12 cellular contexts compared by ENCODE assay signal in the genomic region with DNA sequence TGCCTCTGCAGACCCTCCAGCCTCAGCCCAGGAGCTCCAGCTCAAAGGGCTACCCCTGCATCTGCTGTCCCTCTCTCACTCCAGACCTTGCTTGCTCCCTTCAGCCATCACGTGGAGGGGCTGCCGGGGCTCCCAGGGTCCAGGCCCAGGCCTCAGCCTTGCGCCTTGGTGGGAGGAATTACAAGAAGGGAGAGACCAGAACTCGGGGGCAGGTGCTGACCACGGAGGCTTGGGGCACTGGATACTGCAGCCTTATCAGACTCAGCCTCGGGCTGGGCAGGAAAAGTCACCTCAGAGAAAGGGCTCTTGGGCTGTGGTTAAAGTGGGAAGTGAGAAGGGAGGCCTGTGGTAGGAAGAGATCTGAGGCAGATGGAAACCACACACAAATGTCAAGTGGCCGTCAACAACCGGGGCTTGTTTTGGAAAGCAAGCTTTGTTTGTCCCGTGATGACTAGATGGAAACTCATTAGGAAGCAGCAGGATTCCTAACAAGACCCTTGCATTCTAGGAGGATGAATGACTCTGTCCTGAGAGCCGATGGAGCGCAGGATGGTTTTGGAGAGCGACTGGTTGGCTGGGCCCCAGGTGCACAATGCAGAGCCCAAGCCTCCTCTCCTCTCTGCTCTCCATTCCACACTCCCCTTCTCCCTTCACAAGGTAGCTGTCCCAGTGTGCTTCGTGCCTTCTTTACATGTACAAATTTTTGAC.
A peak's percentile ranks its signal among the peaks of the same experiment; 100 is the strongest.
DNase-seq lines count a peak whose midpoint lies in the region; ATAC-seq and TF ChIP-seq lines count a peak whose summit lies in the region.
"Had no signal": no experiment of that assay in that cellular context is flagged by ENCODE, and none has a peak within 500 bp of the region (broad histone marks: within the 10 kb centered on the region; RNA-seq: fewer than 3 reads in every experiment).

No MANE protein-coding gene starts in this region.

- no peak for TF ChIP-seq CTCF in HFFc6 (IDR thresholded peaks at IDR 0.05)

- no peak overlapping the region for H2AFZ ChIP-seq in Karpas-422 (ENCODE audit: low read length)

- peaks cover 49% of the 10 kb centered on the region for H3K27me3 Mint-ChIP-seq in activated CD8-positive, alpha-beta T cell treated with anti-CD3 and anti-CD28 coated beads, Interleukin-2, amount 10 ng/mL, durations not matched to agents 7 days and 5 days (ENCODE audit: low read depth)
- peaks cover 5% of the 10 kb centered on the region for H3K27me3 Mint-ChIP-seq in HFFc6 (ENCODE audit: insufficient read depth)
- peaks cover 18 to 19% of the 10 kb centered on the region in 2 donors for H3K27me3 Mint-ChIP-seq in T-cell

- POLR2A ChIA-PET in activated CD8-positive, alpha-beta T cell treated with anti-CD3 and anti-CD28 coated beads, Interleukin-2, amount 10 ng/mL, durations not matched to agents 7 days and 5 days (lab: Charles Lee), result no interaction called here
- POLR2A ChIA-PET in T-cell (lab: Charles Lee), result no interaction called here

- H3K27ac Mint-ChIP-seq in activated CD8-positive, alpha-beta T cell treated with anti-CD3 and anti-CD28 coated beads, Interleukin-2, amount 10 ng/mL, durations not matched to agents 7 days and 5 days, result no peak overlapping the region
- H3K27ac Mint-ChIP-seq in HFFc6, result no peak overlapping the region
- no peak overlapping the region for H3K27ac Mint-ChIP-seq in T-cell
- H3K27ac Mint-ChIP-seq: activated T-cell treated with anti-CD3 and anti-CD28 coated beads, Interleukin-2, amount 50 U/mL, for 72 hours; progenitor cell of endocrine pancreas had no signal

- H4K20me1 ChIP-seq in Karpas-422 (ENCODE audit: insufficient read depth, low read depth, low read length), result no peaks in the 10 kb centered on the region

- peaks cover 86% of the 10 kb centered on the region for H3K4me1 ChIP-seq in Karpas-422 (ENCODE audit: low read length)

- H3K36me3 Mint-ChIP-seq in activated CD8-positive, alpha-beta T cell treated with anti-CD3 and anti-CD28 coated beads, Interleukin-2, amount 10 ng/mL, durations not matched to agents 7 days and 5 days (ENCODE audit: low read depth), result no peaks in the 10 kb centered on the region
- peaks cover 12% of the 10 kb centered on the region for H3K36me3 Mint-ChIP-seq in HFFc6 (ENCODE audit: low read depth)
- H3K36me3 Mint-ChIP-seq in T-cell, result no peaks in the 10 kb centered on the region

- peak; percentile 74 for ATAC-seq in GM19395 (IDR thresholded peaks at IDR 0.05; ENCODE audit: unreplicated experiment)
- ATAC-seq in activated CD8-positive, alpha-beta T cell treated with anti-CD3 and anti-CD28 coated beads, Interleukin-2, amount 10 ng/mL, durations not matched to agents 7 days and 5 days, result peak; percentile 55
- no peak for ATAC-seq in T-cell (replicated peaks in 1 of 4)
- ATAC-seq: activated T-cell treated with anti-CD3 and anti-CD28 coated beads, Interleukin-2, amount 50 U/mL, for 72 hours had no signal

- no peaks in the 10 kb centered on the region for H3K9me3 Mint-ChIP-seq in activated CD8-positive, alpha-beta T cell treated with anti-CD3 and anti-CD28 coated beads, Interleukin-2, amount 10 ng/mL, durations not matched to agents 7 days and 5 days (ENCODE audit: insufficient read depth)
- H3K9me3 Mint-ChIP-seq in HFFc6 (peaks cover 75% of the 10 kb centered on the region), T-cell (no peaks in the 10 kb centered on the region)
- H3K9me3 Mint-ChIP-seq: activated T-cell treated with anti-CD3 and anti-CD28 coated beads, Interleukin-2, amount 50 U/mL, for 72 hours had no signal

- CTCF ChIA-PET in activated CD8-positive, alpha-beta T cell treated with anti-CD3 and anti-CD28 coated beads, Interleukin-2, amount 10 ng/mL, durations not matched to agents 7 days and 5 days (lab: Charles Lee), result no interaction called here
- CTCF ChIA-PET in T-cell (lab: Charles Lee), result no interaction called here

- DNase-seq in DMS79 (lab: John Stamatoyannopoulos, UW) (peak; percentile 55), Karpas-422 (peak; percentile 65), HFFc6 (no peak), NCI-H226 (no peak), T-cell (no peak), glomerular visceral epithelial cell (ENCODE audit: extremely low spot score) (no peak)
- DNase-seq in activated CD8-positive, alpha-beta T cell treated with anti-CD3 and anti-CD28 coated beads, Interleukin-2, amount 10 ng/mL, durations not matched to agents 7 days and 5 days, result peak; percentile 44
- DNase-seq: activated T-cell treated with anti-CD3 and anti-CD28 coated beads, Interleukin-2, amount 50 U/mL, for 72 hours; IMR-90; NCI-H524 had no signal

- H3K9ac ChIP-seq in Karpas-422 (ENCODE audit: low read length), result peak overlapping the region; percentile 89

- no peaks in the 10 kb centered on the region for H3K9me2 ChIP-seq in Karpas-422 (replicated peaks; ENCODE audit: insufficient read depth, low read length)

- no peaks in the 10 kb centered on the region for H3K27me3 ChIP-seq in Karpas-422 (ENCODE audit: low read length)

- peak overlapping the region; percentile 65 for H3K4me3 ChIP-seq in Karpas-422 (ENCODE audit: low read length)

- H3K27ac ChIP-seq in Karpas-422 (ENCODE audit: low read length), result peak overlapping the region; percentile 99

- H3K4me1 Mint-ChIP-seq in activated CD8-positive, alpha-beta T cell treated with anti-CD3 and anti-CD28 coated beads, Interleukin-2, amount 10 ng/mL, durations not matched to agents 7 days and 5 days (ENCODE audit: low read depth), result peaks cover 33% of the 10 kb centered on the region
- no peaks in the 10 kb centered on the region for H3K4me1 Mint-ChIP-seq in HFFc6 (ENCODE audit: low read depth)
- H3K4me1 Mint-ChIP-seq in T-cell, result peaks cover 12 to 21% (median 20%) of the 10 kb centered on the region in 3 donors

- H3K4me3 Mint-ChIP-seq in activated CD8-positive, alpha-beta T cell treated with anti-CD3 and anti-CD28 coated beads, Interleukin-2, amount 10 ng/mL, durations not matched to agents 7 days and 5 days, result peak overlapping the region; percentile 0
- H3K4me3 Mint-ChIP-seq in HFFc6, result no peak overlapping the region
- H3K4me3 Mint-ChIP-seq in T-cell, result no peak overlapping the region
- H3K4me3 Mint-ChIP-seq: activated T-cell treated with anti-CD3 and anti-CD28 coated beads, Interleukin-2, amount 50 U/mL, for 72 hours had no signal

- H3K79me2 ChIP-seq in Karpas-422 (ENCODE audit: low read length), result no peaks in the 10 kb centered on the region

- no peaks in the 10 kb centered on the region for H3K9me3 ChIP-seq in Karpas-422 (ENCODE audit: low read length)

- H3K4me2 ChIP-seq in Karpas-422 (ENCODE audit: low read depth, low read length, poor library complexity, severe bottlenecking), result peak overlapping the region; percentile 75

- H3K36me3 ChIP-seq in Karpas-422 (ENCODE audit: insufficient read depth, low read length), result no peaks in the 10 kb centered on the region

Comparison
In these comparisons a context has a peak if more than half of its experiments do, and no peak if none do; other contexts are left out.
1. DNase-seq: peak in DMS79 (single experiment), Karpas-422 (single experiment) and activated CD8-positive, alpha-beta T cell treated with anti-CD3 and anti-CD28 coated beads, Interleukin-2, amount 10 ng/mL, durations not matched to agents 7 days and 5 days (single experiment); none in HFFc6 (single experiment), NCI-H226 (single experiment), T-cell (0 of 34) and glomerular visceral epithelial cell (single experiment).
2. ATAC-seq: peak in GM19395 (single experiment) and activated CD8-positive, alpha-beta T cell treated with anti-CD3 and anti-CD28 coated beads, Interleukin-2, amount 10 ng/mL, durations not matched to agents 7 days and 5 days (single experiment); none in T-cell (0 of 4).